Comparison of ENCODE assay signal across 15 cellular contexts in the genomic region with DNA sequence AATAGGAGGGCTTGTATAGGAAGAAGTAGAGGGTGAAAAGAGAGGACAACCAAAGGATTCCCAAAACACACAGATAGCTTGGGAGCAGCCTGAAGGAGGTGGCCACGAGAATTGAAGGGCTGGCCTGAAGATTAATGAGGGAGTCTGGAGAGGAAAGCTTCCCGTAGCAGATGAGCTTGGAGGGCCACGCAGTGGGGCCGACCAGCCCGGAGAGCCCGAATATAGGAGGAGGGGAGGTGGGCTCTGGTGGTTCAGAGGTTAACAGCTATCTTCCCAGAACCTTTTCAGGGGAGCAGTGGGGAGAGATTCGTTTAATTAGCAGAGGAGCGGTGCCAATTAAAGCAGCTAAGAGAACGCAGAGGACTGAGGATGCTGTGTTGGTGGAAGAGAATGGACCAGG.
A peak's percentile ranks its signal among the peaks of the same experiment; 100 is the strongest.
DNase-seq lines count a peak whose midpoint lies in the region; ATAC-seq and TF ChIP-seq lines count a peak whose summit lies in the region.
"Had no signal": no experiment of that assay in that cellular context is flagged by ENCODE, and none has a peak within 500 bp of the region (broad histone marks: within the 10 kb centered on the region; RNA-seq: fewer than 3 reads in every experiment).

No MANE protein-coding gene starts in this region.

- TF ChIP-seq CTCF in coronary artery (IDR thresholded peaks at IDR 0.05) (no peak), MM.1S (IDR thresholded peaks at IDR 0.05; ENCODE audit: low read length) (no peak), mammary epithelial cell (conservative IDR thresholded peaks at IDR 0.05 in 1 of 2, IDR thresholded peaks at IDR 0.05 in 1 of 2; ENCODE audit: extremely low read depth in 1 of 2, insufficient read depth in 1 of 2, low read depth in 1 of 2, low read length in 2 of 2) (no peak), H9 (conservative IDR thresholded peaks at IDR 0.05) (no peak)

- no peaks in the 10 kb centered on the region for H3K79me1 ChIP-seq in H9 (ENCODE audit: insufficient read depth, low read depth, low read length, poor library complexity, severe bottlenecking)

- peak; percentile 43 for DNase-seq in coronary artery (ENCODE audit: low spot score)
- peak; percentile 81 for DNase-seq in mesenteric fat pad (ENCODE audit: low spot score)
- DNase-seq in sciatic nerve (ENCODE audit: low spot score), result peak; percentile 13
- no peak for DNase-seq in MM.1S
- DNase-seq in mammary epithelial cell, result no peak
- no peak for DNase-seq in H9
- DNase-seq: C1 segment of cervical spinal cord; Calu3; CD4-positive, alpha-beta memory T cell; COR-L47; DMS53; DMS79 treated with DMSO at 0.1 percent for 48 hours; GF-D8; GOT3; HCEC 1CT had no signal

- H2BK20ac ChIP-seq in H9 (ENCODE audit: low read depth, low read length, poor library complexity, severe bottlenecking), result no peak overlapping the region

- no TSS peak for BruUV-seq in mammary epithelial cell (replicated peaks; lab: Mats Ljungman, UMichigan)

- no peak overlapping the region for H3K56ac ChIP-seq in H9 (ENCODE audit: insufficient read length, low read depth, low read length)

- H4K8ac ChIP-seq in H9 (replicated peaks; ENCODE audit: insufficient read length, low read depth, low read length), result no peak overlapping the region

- in situ Hi-C loops in mammary epithelial cell (cut with MboI; ENCODE audit: low sequenced_read_pairs in 2 of 2), result no loop called here

- no peak for ATAC-seq in sciatic nerve

- H3K4me3 Mint-ChIP-seq in H9, result no peak overlapping the region
- H3K4me3 Mint-ChIP-seq: CD4-positive, alpha-beta memory T cell had no signal

- no peak overlapping the region for H2BK5ac ChIP-seq in H9 (ENCODE audit: insufficient read length, low read length)

- H3K4me3 ChIP-seq in coronary artery (no peak overlapping the region), MM.1S (ENCODE audit: low read length) (no peak overlapping the region), mammary epithelial cell (replicated peaks in 1 of 3; ENCODE audit: insufficient read depth in 1 of 3, low read depth in 2 of 3, low read length in 3 of 3) (no peak overlapping the region)

- H3K4me2 ChIP-seq in MM.1S (ENCODE audit: low read depth, low read length), result no peak overlapping the region
- H3K4me2 ChIP-seq in mammary epithelial cell (ENCODE audit: insufficient read depth, low read depth, low read length), result no peak overlapping the region
- no peak overlapping the region for H3K4me2 ChIP-seq in H9 (ENCODE audit: insufficient read depth, insufficient read length, low read length)

- H3K27ac ChIP-seq in coronary artery, result no peak overlapping the region
- H3K27ac ChIP-seq in MM.1S (ENCODE audit: low read length), result no peak overlapping the region
- no peak overlapping the region for H3K27ac ChIP-seq in mammary epithelial cell (ENCODE audit: insufficient read depth, low read depth, low read length)
- no peak overlapping the region for H3K27ac ChIP-seq in H9 (ENCODE audit: insufficient read length, low read depth, low read length)

- intact Hi-C loops in sciatic nerve (cut with DNase I) (no loop called here), mammary epithelial cell (cut with micrococcal nuclease) (no loop called here)

- dilution Hi-C loops in mammary epithelial cell (cut with HindIII; ENCODE audit: low sequenced_read_pairs), result no loop called here

- no peaks in the 10 kb centered on the region for H4K20me1 ChIP-seq in MM.1S (ENCODE audit: insufficient read depth, low read length)
- no peaks in the 10 kb centered on the region for H4K20me1 ChIP-seq in mammary epithelial cell (ENCODE audit: insufficient read depth, low read length)
- no peaks in the 10 kb centered on the region for H4K20me1 ChIP-seq in H9 (ENCODE audit: control insufficient read depth, insufficient read depth, insufficient read length)

- H2AFZ ChIP-seq in MM.1S (ENCODE audit: low read length) (no peak overlapping the region), mammary epithelial cell (ENCODE audit: low read depth, low read length) (no peak overlapping the region), H9 (ENCODE audit: low read length) (no peak overlapping the region)

- no peak overlapping the region for H3K23ac ChIP-seq in H9 (ENCODE audit: insufficient read length, low read depth, low read length)

- H3K18ac ChIP-seq in H9 (ENCODE audit: insufficient read length, low read depth, low read length), result no peak overlapping the region

- H3K36me3 Mint-ChIP-seq in H9 (ENCODE audit: insufficient read depth in 1 of 3, low read depth in 3 of 3), result peaks cover 12 to 44% (median 39%) of the 10 kb centered on the region in 3 experiments; a peak in 6 of 7 replicates
- H3K36me3 Mint-ChIP-seq: CD4-positive, alpha-beta memory T cell had no signal

- H4K91ac ChIP-seq in H9 (ENCODE audit: insufficient read length, low read depth, low read length), result no peak overlapping the region

- peak overlapping the region in 1 of 3 experiments; percentile 72; a peak in 2 of 7 replicates for H3K27ac Mint-ChIP-seq in H9
- H3K27ac Mint-ChIP-seq: CD4-positive, alpha-beta memory T cell had no signal

- no peaks in the 10 kb centered on the region for H3K23me2 ChIP-seq in H9 (ENCODE audit: insufficient read length, low read depth, low read length, poor library complexity, severe bottlenecking)

- H2AK5ac ChIP-seq in H9 (ENCODE audit: insufficient read length, low read length), result no peak overlapping the region

- H3K36me3 ChIP-seq in MM.1S (replicated peaks; ENCODE audit: insufficient read depth, low read length), result no peaks in the 10 kb centered on the region
- H3K36me3 ChIP-seq in mammary epithelial cell (ENCODE audit: insufficient read depth, low read length), result no peaks in the 10 kb centered on the region

- H3K27me3 ChIP-seq in MM.1S (replicated peaks; ENCODE audit: insufficient read depth, low read length) (no peaks in the 10 kb centered on the region), mammary epithelial cell (ENCODE audit: insufficient read depth, low read length) (no peaks in the 10 kb centered on the region), H9 (ENCODE audit: insufficient read depth, low read length) (no peaks in the 10 kb centered on the region)

- CTCF ChIA-PET in mammary epithelial cell (lab: Charles Lee; ENCODE audit: low non-redundant PET), result no interaction called here

- H3K9me3 Mint-ChIP-seq in H9, result no peaks in the 10 kb centered on the region

- H3K4me1 ChIP-seq in MM.1S (ENCODE audit: low read length) (no peaks in the 10 kb centered on the region), mammary epithelial cell (ENCODE audit: insufficient read depth, low read length) (no peaks in the 10 kb centered on the region), H9 (ENCODE audit: insufficient read depth, low read length) (no peaks in the 10 kb centered on the region)

- no peak overlapping the region for H2BK15ac ChIP-seq in H9 (ENCODE audit: low read depth, low read length)

- no peak overlapping the region for H2BK120ac ChIP-seq in H9 (ENCODE audit: low read depth, low read length, poor library complexity, severe bottlenecking)

- no peaks in the 10 kb centered on the region for H3K4me1 Mint-ChIP-seq in H9
- H3K4me1 Mint-ChIP-seq: CD4-positive, alpha-beta memory T cell had no signal

- no peaks in the 10 kb centered on the region for H3K27me3 Mint-ChIP-seq in H9 (ENCODE audit: low read depth)

- H3K9ac ChIP-seq in MM.1S (ENCODE audit: low read length), result no peak overlapping the region
- no peak overlapping the region for H3K9ac ChIP-seq in mammary epithelial cell (ENCODE audit: insufficient read depth, low read length)
- no peak overlapping the region for H3K9ac ChIP-seq in H9 (ENCODE audit: extremely low read depth, insufficient read length, low read length)

- WGBS in mammary epithelial cell (ENCODE audit: low coverage, missing lambda C conversion rate), result 92% methylated on average over 7 of the region's 9 CpGs
- WGBS in H9 (ENCODE audit: extremely low coverage, insufficient read length, low lambda C conversion rate), result no CpG with 5 or more reads among the region's 9 CpGs

- H3T11ph ChIP-seq in H9 (ENCODE audit: low read length), result no peak overlapping the region

- H3K9me3 ChIP-seq in MM.1S (replicated peaks; ENCODE audit: insufficient read depth, low read length) (no peaks in the 10 kb centered on the region), mammary epithelial cell (replicated peaks; ENCODE audit: insufficient read depth, low read length) (no peaks in the 10 kb centered on the region), H9 (ENCODE audit: control insufficient read depth, low read depth, low read length) (no peaks in the 10 kb centered on the region)

- no peaks in the 10 kb centered on the region for H3F3A ChIP-seq in MM.1S (ENCODE audit: insufficient read depth, low read length)

- H2BK12ac ChIP-seq in H9 (ENCODE audit: insufficient read length, low read depth, low read length), result no peak overlapping the region

- no peak overlapping the region for H3K14ac ChIP-seq in H9 (ENCODE audit: insufficient read depth, low read length)

- H4K5ac ChIP-seq in H9 (ENCODE audit: insufficient read length, low read depth, low read length), result no peak overlapping the region

- no peaks in the 10 kb centered on the region for H3K9me2 ChIP-seq in MM.1S (replicated peaks; ENCODE audit: insufficient read depth, low read length)

- H3K79me2 ChIP-seq in MM.1S (ENCODE audit: low read length) (no peaks in the 10 kb centered on the region), mammary epithelial cell (ENCODE audit: insufficient read depth, low read length) (no peaks in the 10 kb centered on the region), H9 (ENCODE audit: insufficient read depth, low read length) (no peaks in the 10 kb centered on the region)

- H3K4ac ChIP-seq in H9 (ENCODE audit: low read depth, low read length), result no peak overlapping the region

Comparison
In these comparisons a context has a peak if more than half of its experiments do, and no peak if none do; other contexts are left out.
1. DNase-seq: peak in coronary artery (single experiment), mesenteric fat pad (single experiment) and sciatic nerve (single experiment); none in MM.1S (single experiment), mammary epithelial cell (single experiment) and H9 (single experiment).